In genomic region chr1:33343539-33343938, GRCh38 we compare ENCODE assay signal across 10 cellular contexts. TPM values are rescaled to one million over a fixed set of nuclear protein-coding genes. Genes with fewer than 3 reads are reported as not detected.
DNase-seq lines count a peak whose midpoint lies in the region; ATAC-seq and TF ChIP-seq lines count a peak whose summit lies in the region.
"Had no signal": no experiment of that assay in that cellular context is flagged by ENCODE, and none has a peak within 500 bp of the region (broad histone marks: within the 10 kb centered on the region; RNA-seq: fewer than 3 reads in every experiment).

No MANE protein-coding gene starts in this region.

- BruUV-seq in Calu3 (replicated peaks; lab: Mats Ljungman, UMichigan), result no TSS peak

- peaks cover 40% of the 10 kb centered on the region for H3K36me3 Mint-ChIP-seq in Calu3 (ENCODE audit: insufficient read depth, unreplicated experiment)

- no peak for TF ChIP-seq CTCF in Calu3 (IDR thresholded peaks at IDR 0.05; ENCODE audit: unreplicated experiment)
- no peak for TF ChIP-seq CTCF in ascending aorta (IDR thresholded peaks at IDR 0.05)
- no peak for TF ChIP-seq CTCF in gastrocnemius medialis (IDR thresholded peaks at IDR 0.05 in 4 of 5, conservative IDR thresholded peaks at IDR 0.05 in 1 of 5)

- H3K4me3 Mint-ChIP-seq in Calu3 (ENCODE audit: low read depth, unreplicated experiment), result no peak overlapping the region
- H3K4me3 Mint-ChIP-seq: stimulated activated naive B cell treated with anti-CD40 and anti-IgM and Interleukin-4, amounts not matched to agents 10 μg/mL and 1 μg/mL and 100 μg/mL, for 72 hours had no signal

- no peaks in the 10 kb centered on the region for H3K27me3 ChIP-seq in ascending aorta
- H3K27me3 ChIP-seq in gastrocnemius medialis, result no peaks in the 10 kb centered on the region

- no peaks in the 10 kb centered on the region for H3K9me3 Mint-ChIP-seq in Calu3 (ENCODE audit: low read depth, unreplicated experiment)
- H3K9me3 Mint-ChIP-seq: stimulated activated naive B cell treated with anti-CD40 and anti-IgM and Interleukin-4, amounts not matched to agents 10 μg/mL and 1 μg/mL and 100 μg/mL, for 72 hours had no signal

- peak overlapping the region; percentile 28 for H3K27ac Mint-ChIP-seq in Calu3 (ENCODE audit: unreplicated experiment)
- H3K27ac Mint-ChIP-seq: stimulated activated naive B cell treated with anti-CD40 and anti-IgM and Interleukin-4, amounts not matched to agents 10 μg/mL and 1 μg/mL and 100 μg/mL, for 72 hours had no signal

- H3K4me1 ChIP-seq in ascending aorta (peaks cover 46 to 79% of the 10 kb centered on the region in 2 donors), gastrocnemius medialis (peaks cover 77 to 89% of the 10 kb centered on the region in 2 donors)

- peak; percentile 14 to 29 for ATAC-seq in gastrocnemius medialis
- no peak for ATAC-seq in GM19035 (IDR thresholded peaks at IDR 0.05; ENCODE audit: unreplicated experiment)
- ATAC-seq: stimulated activated naive B cell treated with anti-CD40 and anti-IgM and Interleukin-4, amounts not matched to agents 10 μg/mL and 1 μg/mL and 100 μg/mL, for 72 hours had no signal

- intact Hi-C loops in Calu3 (cut with micrococcal nuclease; ENCODE audit: unreplicated experiment) (no loop called here), ascending aorta (cut with DNase I) (loop anchor here (10.0 kb wide), 1 partner anchor 1389 kb away; no protein-coding TSS in a partner anchor), gastrocnemius medialis (cut with DNase I; ENCODE audit: low total_unique reads) (no loop called here)

- H3K4me1 Mint-ChIP-seq in Calu3 (ENCODE audit: low read depth, unreplicated experiment), result peaks cover 59% of the 10 kb centered on the region

- H3K9me3 ChIP-seq in ascending aorta (no peaks in the 10 kb centered on the region), gastrocnemius medialis (no peaks in the 10 kb centered on the region)

- peak; percentile 67 to 78 for TF ChIP-seq POLR2A in gastrocnemius medialis (IDR thresholded peaks at IDR 0.05)

- H3K4me3 ChIP-seq in ascending aorta (peak overlapping the region; percentile 6 to 34), gastrocnemius medialis (peak overlapping the region in 1 of 4 donors; percentile 83)

- DNase-seq in Calu3 (no peak), ascending aorta (ENCODE audit: low spot score in 2 of 2) (no peak), iris pigment epithelial cell (ENCODE audit: low read depth) (peak; percentile 89), gastrocnemius medialis (peak; percentile 59 to 72), DMS79 treated with DMSO at 0.1 percent for 48 hours (lab: John Stamatoyannopoulos, UW) (no peak)
- no peak for DNase-seq in central memory CD4-positive, alpha-beta T cell
- DNase-seq in stimulated activated CD4-positive, alpha-beta T cell treated with anti-CD3 and anti-CD28 coated beads, Interleukin-4, amount 100 ng/mL, for 4 hours, result no peak
- DNase-seq: stimulated activated naive B cell treated with anti-CD40 and anti-IgM and Interleukin-4, amounts not matched to agents 10 μg/mL and 1 μg/mL and 100 μg/mL, for 72 hours had no signal

- H3K27ac ChIP-seq in ascending aorta, result peak overlapping the region; percentile 91 to 100
- peak overlapping the region; percentile 94 to 99 (median 98) for H3K27ac ChIP-seq in gastrocnemius medialis

- CTCF ChIA-PET in Calu3 (lab: Charles Lee), result interaction anchor here (0.7 kb wide), 1 partner anchor 263 kb away, joined by 4 read pairs; no protein-coding TSS in a partner anchor

- H3K36me3 ChIP-seq in ascending aorta (peaks cover 14 to 35% of the 10 kb centered on the region in 2 donors), gastrocnemius medialis (no peaks in the 10 kb centered on the region)

- in situ Hi-C loops in gastrocnemius medialis (cut with MboI; ENCODE audit: low sequenced_read_pairs in 4 of 4), result no loop called here

- no peaks in the 10 kb centered on the region for H3K27me3 Mint-ChIP-seq in Calu3 (ENCODE audit: unreplicated experiment)
- H3K27me3 Mint-ChIP-seq: stimulated activated naive B cell treated with anti-CD40 and anti-IgM and Interleukin-4, amounts not matched to agents 10 μg/mL and 1 μg/mL and 100 μg/mL, for 72 hours had no signal

RNA-seq across cellular contexts. Expression of gene A3GALT2, which starts 22.6 kb away (rescaled TPM):
- total RNA-seq in Calu3 (2022) (0.61 TPM in 1 of 2 replicates, not detected in the other), ascending aorta (not detected), gastrocnemius medialis (not detected)
- total RNA-seq: mononuclear cell had no signal

Comparison
In these comparisons a context has a peak if more than half of its experiments do, and no peak if none do; other contexts are left out.
1. DNase-seq: peak in iris pigment epithelial cell (single experiment) and gastrocnemius medialis (2 of 2); none in Calu3 (single experiment), ascending aorta (0 of 2), central memory CD4-positive, alpha-beta T cell (single experiment), stimulated activated CD4-positive, alpha-beta T cell treated with anti-CD3 and anti-CD28 coated beads, Interleukin-4, amount 100 ng/mL, for 4 hours (0 of 2) and DMS79 treated with DMSO at 0.1 percent for 48 hours (single experiment).